1 cellular context compared by ENCODE assay signal in genomic region chr20:49268600-49269365, GRCh38.
A peak's percentile ranks its signal among the peaks of the same experiment; 100 is the strongest.
TF ChIP-seq lines count a peak whose summit lies in the region.

No MANE protein-coding gene starts in this region.

TF ChIP-seq in HepG2, 621 proteins besides CTCF, POLR2A, EP300 and RAD21:
- peak; percentile 47; the same call in 1 of the 2 replicates for TF ChIP-seq ZMYM3 (CRISPR knock-in tag; IDR thresholded peaks at IDR 0.05)
- no peak for TF ChIP-seq NPAS2 (CRISPR knock-in tag; IDR thresholded peaks at IDR 0.05; ENCODE audit: borderline replicate concordance)
- no peak for TF ChIP-seq GATA4 (IDR thresholded peaks at IDR 0.05; ENCODE audit: borderline replicate concordance, low read depth)
- 0 out of 2 replicates have a peak, but pooled peaks have one; percentile 49 for TF ChIP-seq ZMYM2 (CRISPR knock-in tag; IDR thresholded peaks at IDR 0.05)
- 0 out of 2 replicates have a peak, but pooled peaks have one; percentile 27 for TF ChIP-seq ZNF280D (CRISPR knock-in tag; IDR thresholded peaks at IDR 0.05)
- no peak for TF ChIP-seq ATF7-NPFF (CRISPR knock-in tag; IDR thresholded peaks at IDR 0.05; ENCODE audit: low read depth)
- no peak for TF ChIP-seq ZNF646 (CRISPR knock-in tag; IDR thresholded peaks at IDR 0.05)
- no peak for TF ChIP-seq ELF3 (CRISPR knock-in tag; IDR thresholded peaks at IDR 0.05)
- no peak for TF ChIP-seq NR2F6 (IDR thresholded peaks at IDR 0.05)
- TF ChIP-seq NR2F6 (CRISPR knock-in tag; IDR thresholded peaks at IDR 0.05) = no peak
- no peak for TF ChIP-seq NFYC (CRISPR knock-in tag; IDR thresholded peaks at IDR 0.05)
- TF ChIP-seq ZNF3 (CRISPR knock-in tag; IDR thresholded peaks at IDR 0.05) = peak; percentile 61; the same call in 1 of the 2 replicates
TF ChIP-seq in HepG2: peak in this region for 4.
